In the genomic region with DNA sequence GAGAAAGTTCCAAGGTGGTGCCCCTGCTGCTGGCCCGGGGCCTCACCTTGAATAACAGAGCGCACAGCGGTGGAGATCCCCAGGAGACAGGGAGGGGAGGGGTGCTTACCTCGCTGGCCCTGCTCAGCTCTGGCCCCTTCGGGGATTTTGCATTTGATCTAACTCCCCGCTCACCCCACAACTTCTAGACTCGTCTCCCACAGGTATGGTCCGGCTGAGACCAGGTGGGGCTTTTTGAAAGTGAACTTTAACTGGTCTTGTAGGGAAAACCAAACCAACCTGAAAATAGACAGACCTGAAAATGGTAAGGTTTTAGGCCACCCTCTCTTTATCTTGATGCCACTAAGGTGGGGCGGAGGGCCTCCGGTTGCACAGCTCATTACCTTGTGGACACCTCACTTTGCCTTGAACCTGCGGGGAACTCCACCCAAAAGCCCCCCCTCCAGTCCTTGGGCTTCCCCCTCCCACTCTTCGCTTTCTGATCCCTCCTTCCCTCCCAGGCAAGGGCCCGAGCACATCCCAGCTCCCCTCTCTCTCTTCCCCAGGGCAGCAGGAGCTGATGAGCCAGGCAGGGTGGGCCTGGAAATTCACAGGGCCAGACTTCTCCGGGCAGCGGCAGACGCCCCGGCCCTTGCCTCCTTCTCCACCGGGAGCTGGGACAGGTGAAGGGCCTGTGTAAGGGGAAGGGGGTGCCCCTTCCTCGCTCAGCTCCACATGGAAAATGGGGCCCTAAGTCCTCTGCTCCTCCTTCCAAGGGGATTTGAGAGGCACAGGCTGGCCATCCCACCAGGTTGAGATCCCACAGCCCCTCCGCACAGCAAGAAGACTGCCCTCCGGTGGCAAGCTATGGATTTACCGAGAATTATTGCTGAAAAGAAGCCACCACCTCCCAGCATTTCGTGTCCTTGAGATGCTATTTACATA, we compare ENCODE assay signal across 1 cellular context.
TF ChIP-seq lines count a peak whose summit lies in the region.

No MANE protein-coding gene starts in this region.

TF ChIP-seq in Ishikawa, 13 proteins besides CTCF, POLR2A, EP300 and RAD21 (continued from another document):
- TF ChIP-seq, protein P1, sequence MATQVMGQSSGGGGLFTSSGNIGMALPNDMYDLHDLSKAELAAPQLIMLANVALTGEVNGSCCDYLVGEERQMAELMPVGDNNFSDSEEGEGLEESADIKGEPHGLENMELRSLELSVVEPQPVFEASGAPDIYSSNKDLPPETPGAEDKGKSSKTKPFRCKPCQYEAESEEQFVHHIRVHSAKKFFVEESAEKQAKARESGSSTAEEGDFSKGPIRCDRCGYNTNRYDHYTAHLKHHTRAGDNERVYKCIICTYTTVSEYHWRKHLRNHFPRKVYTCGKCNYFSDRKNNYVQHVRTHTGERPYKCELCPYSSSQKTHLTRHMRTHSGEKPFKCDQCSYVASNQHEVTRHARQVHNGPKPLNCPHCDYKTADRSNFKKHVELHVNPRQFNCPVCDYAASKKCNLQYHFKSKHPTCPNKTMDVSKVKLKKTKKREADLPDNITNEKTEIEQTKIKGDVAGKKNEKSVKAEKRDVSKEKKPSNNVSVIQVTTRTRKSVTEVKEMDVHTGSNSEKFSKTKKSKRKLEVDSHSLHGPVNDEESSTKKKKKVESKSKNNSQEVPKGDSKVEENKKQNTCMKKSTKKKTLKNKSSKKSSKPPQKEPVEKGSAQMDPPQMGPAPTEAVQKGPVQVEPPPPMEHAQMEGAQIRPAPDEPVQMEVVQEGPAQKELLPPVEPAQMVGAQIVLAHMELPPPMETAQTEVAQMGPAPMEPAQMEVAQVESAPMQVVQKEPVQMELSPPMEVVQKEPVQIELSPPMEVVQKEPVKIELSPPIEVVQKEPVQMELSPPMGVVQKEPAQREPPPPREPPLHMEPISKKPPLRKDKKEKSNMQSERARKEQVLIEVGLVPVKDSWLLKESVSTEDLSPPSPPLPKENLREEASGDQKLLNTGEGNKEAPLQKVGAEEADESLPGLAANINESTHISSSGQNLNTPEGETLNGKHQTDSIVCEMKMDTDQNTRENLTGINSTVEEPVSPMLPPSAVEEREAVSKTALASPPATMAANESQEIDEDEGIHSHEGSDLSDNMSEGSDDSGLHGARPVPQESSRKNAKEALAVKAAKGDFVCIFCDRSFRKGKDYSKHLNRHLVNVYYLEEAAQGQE (IDR thresholded peaks at IDR 0.05; ENCODE audit: low read depth), result no peak
